ENCODE assay signal across 10 cellular contexts in the genomic region with DNA sequence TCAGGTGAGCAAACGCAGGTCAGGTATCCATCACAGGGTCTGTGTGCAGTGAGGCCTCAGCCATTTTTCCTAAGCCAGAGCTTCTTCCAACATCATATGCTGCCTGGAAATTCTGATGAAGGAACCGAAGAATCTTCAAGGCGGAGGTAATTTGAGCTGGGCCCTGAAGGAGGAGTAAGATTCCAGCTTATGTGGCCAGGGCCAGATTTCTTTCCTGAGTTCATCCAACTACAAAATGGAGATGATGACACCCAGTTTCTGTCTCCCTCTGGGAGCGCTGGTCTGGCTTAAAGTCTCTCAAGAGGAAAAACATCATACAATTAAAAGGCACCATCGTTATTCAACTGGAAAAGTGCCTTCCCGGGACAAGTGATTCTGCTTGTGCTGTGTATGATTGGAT. TPM values are rescaled to one million over a fixed set of nuclear protein-coding genes. Genes with fewer than 3 reads are reported as not detected.
DNase-seq lines count a peak whose midpoint lies in the region; ATAC-seq, FAIRE-seq and TF ChIP-seq lines count a peak whose summit lies in the region.
"Had no signal": no experiment of that assay in that cellular context is flagged by ENCODE, and none has a peak within 500 bp of the region (broad histone marks: within the 10 kb centered on the region; RNA-seq: fewer than 3 reads in every experiment).

No MANE protein-coding gene starts in this region.

- no peak overlapping the region for H3K9ac ChIP-seq in HepG2 (ENCODE audit: insufficient read depth, low read depth, low read length)

- intact Hi-C loops in HepG2 (cut with micrococcal nuclease; ENCODE audit: unreplicated experiment) (no loop called here), right lobe of liver (cut with DNase I) (no loop called here), left lung (cut with DNase I) (loop anchor here in 1 of 2 donors (5.0 kb wide), 1 partner anchor 100 kb away; no protein-coding TSS in a partner anchor), thyroid gland (cut with DNase I) (no loop called here)

- TF ChIP-seq POLR2A in HepG2 (IDR thresholded peaks at IDR 0.05; ENCODE audit: insufficient read depth in 1 of 2, low read depth in 2 of 2, low read length in 2 of 2) (no peak), right lobe of liver (IDR thresholded peaks at IDR 0.05) (no peak), thyroid gland (IDR thresholded peaks at IDR 0.05) (no peak)

- no peak for ATAC-seq in HepG2
- ATAC-seq in right lobe of liver, result no peak
- peak; percentile 43 for ATAC-seq in left lung
- no peak for ATAC-seq in GM19397 (IDR thresholded peaks at IDR 0.05; ENCODE audit: unreplicated experiment)
- ATAC-seq: T-helper 17 cell had no signal

- H3K36me3 ChIP-seq in HepG2 (replicated peaks in 1 of 2; ENCODE audit: control insufficient read depth in 1 of 2, insufficient read depth in 2 of 2, low read length in 2 of 2), result no peaks in the 10 kb centered on the region
- H3K36me3 ChIP-seq in right lobe of liver, result no peaks in the 10 kb centered on the region
- no peaks in the 10 kb centered on the region for H3K36me3 ChIP-seq in left lung
- no peaks in the 10 kb centered on the region for H3K36me3 ChIP-seq in thyroid gland

- no peak for FAIRE-seq in HepG2 (lab: Jason Lieb, UNC)

- H3K27ac ChIP-seq in HepG2 (ENCODE audit: extremely low read length, insufficient read depth, low read length) (no peak overlapping the region), right lobe of liver (no peak overlapping the region), left lung (no peak overlapping the region), thyroid gland (no peak overlapping the region)

- CTCF ChIA-PET in HepG2 (lab: Yijun Ruan, JAX; ENCODE audit: low intra/inter-chr PET ratio, low total read pairs), result no interaction called here

- H3K9me3 ChIP-seq in HepG2 (ENCODE audit: low read length) (no peaks in the 10 kb centered on the region), right lobe of liver (no peaks in the 10 kb centered on the region), left lung (no peaks in the 10 kb centered on the region), thyroid gland (no peaks in the 10 kb centered on the region)

- no peak for DNase-seq in HepG2 (ENCODE audit: low spot score)
- no peak for DNase-seq in right lobe of liver
- DNase-seq in astrocyte of the spinal cord (ENCODE audit: low read depth, low spot score), result peak; percentile 66
- DNase-seq in left lung, result no peak
- DNase-seq in DMS153 (lab: John Stamatoyannopoulos, UW), result no peak
- no peak for DNase-seq in activated gamma-delta T cell treated with Interleukin-2 at 50 U/mL for 16 hours
- DNase-seq in thyroid gland, result no peak
- DNase-seq: T-helper 17 cell had no signal

- POLR2A ChIA-PET in HepG2 (lab: Yijun Ruan, JAX), result interaction anchor here (0.9 to 5.4 kb wide), 4 partner anchors 11 to 62 kb away, joined by 3 to 48 read pairs (median 19); a partner anchor contains a TSS

- H3K4me1 ChIP-seq in HepG2 (ENCODE audit: insufficient read depth, low read length) (peaks cover 74% of the 10 kb centered on the region), right lobe of liver (peaks cover 0 to 18% (median 3%) of the 10 kb centered on the region in 4 donors), left lung (peaks cover 0 to 3% of the 10 kb centered on the region in 2 donors), thyroid gland (no peaks in the 10 kb centered on the region)

- no peaks in the 10 kb centered on the region for H4K20me1 ChIP-seq in HepG2 (ENCODE audit: insufficient read depth, low read length)

- no TSS peak for BruUV-seq in HepG2 (replicated peaks; lab: Mats Ljungman, UMichigan)

- H3K79me2 ChIP-seq in HepG2 (ENCODE audit: insufficient read depth, low read length), result no peaks in the 10 kb centered on the region

- TF ChIP-seq CTCF in HepG2 (CRISPR knock-in tag; IDR thresholded peaks at IDR 0.05) (no peak), right lobe of liver (IDR thresholded peaks at IDR 0.05) (no peak), astrocyte of the spinal cord (IDR thresholded peaks at IDR 0.05; ENCODE audit: low read depth, low read length) (peak; percentile 67), left lung (IDR thresholded peaks at IDR 0.05) (peak in 1 of 2 donors; percentile 11), thyroid gland (IDR thresholded peaks at IDR 0.05) (peak in 1 of 6 experiments; percentile 20)

- TF ChIP-seq RAD21 in HepG2 (CRISPR knock-in tag; IDR thresholded peaks at IDR 0.05), result no peak

- TF ChIP-seq EP300 in HepG2 (IDR thresholded peaks at IDR 0.05; ENCODE audit: low read depth in 2 of 2, low read length in 2 of 2) (no peak), HepG2 (CRISPR knock-in tag; IDR thresholded peaks at IDR 0.05; ENCODE audit: borderline replicate concordance) (no peak)

- H2AFZ ChIP-seq in HepG2 (ENCODE audit: low read length), result no peak overlapping the region

- 70% methylated on average over 6 of the region's 6 CpGs for WGBS in HepG2 (ENCODE audit: low lambda C conversion rate)
- 91% methylated on average over 5 of the region's 6 CpGs for WGBS in right lobe of liver (ENCODE audit: insufficient coverage, low coverage, low lambda C conversion rate, missing lambda C conversion rate)
- 65 to 71% methylated on average over 6 of the region's 6 CpGs for WGBS in thyroid gland, 2 donors

- H3K4me3 ChIP-seq in HepG2 (replicated peaks in 1 of 3; ENCODE audit: insufficient read depth in 1 of 3, low read depth in 2 of 3, low read length in 3 of 3) (no peak overlapping the region), right lobe of liver (no peak overlapping the region), astrocyte of the spinal cord (ENCODE audit: low read depth, low read length) (no peak overlapping the region), left lung (no peak overlapping the region), thyroid gland (replicated peaks in 1 of 3) (no peak overlapping the region)

- in situ Hi-C loops in HepG2 (cut with HindIII; ENCODE audit: extremely low pct_ligation_motif_present, low pct_unique_long_range_greater_than_20kb), result no loop called here
- in situ Hi-C loops in astrocyte of the spinal cord (cut with HindIII; ENCODE audit: low sequenced_read_pairs), result no loop called here

- no peak overlapping the region for H3K4me2 ChIP-seq in HepG2 (ENCODE audit: low read depth, low read length)

- H3K27me3 ChIP-seq in HepG2 (ENCODE audit: control insufficient read depth in 1 of 2, insufficient read depth in 2 of 2, low read length in 2 of 2) (no peaks in the 10 kb centered on the region), right lobe of liver (no peaks in the 10 kb centered on the region), left lung (no peaks in the 10 kb centered on the region), thyroid gland (no peaks in the 10 kb centered on the region)

RNA-seq across cellular contexts. Expression of a gene that starts 6.9 kb away (rescaled TPM):
- total RNA-seq in HepG2 (2016; rRNA removed; fragmentation: Illumina TruSeq; extraction: Trizol), result 16.5 and 18.6 TPM in 2 replicates
- total RNA-seq in HepG2 (2016; cell fraction: cytosol; rRNA removed; fragmentation: Illumina TruSeq; extraction: Trizol; ENCODE audit: low read depth), result 10.8 and 15.2 TPM in 2 replicates
- 15.1 and 16.2 TPM in 2 replicates for total RNA-seq in HepG2 (2016; cell fraction: insoluble cytoplasmic fraction; rRNA removed; fragmentation: Illumina TruSeq; extraction: Trizol)
- 25.3 and 29.5 TPM in 2 replicates for total RNA-seq in HepG2 (2016; cell fraction: membrane; rRNA removed; fragmentation: Illumina TruSeq; extraction: Trizol)
- 15.3 and 19.6 TPM in 2 replicates for total RNA-seq in HepG2 (2016; cell fraction: nucleus; rRNA removed; fragmentation: Illumina TruSeq; extraction: Trizol)
- 70.2 and 74.1 TPM in 2 replicates for polyA plus RNA-seq in HepG2 (2011; rRNA removed)
- polyA plus RNA-seq in HepG2 (2011; cell fraction: cytosol; rRNA removed), result 93.3 and 98.4 TPM in 2 replicates
- polyA plus RNA-seq in HepG2 (2011; cell fraction: nucleus; rRNA removed), result 35.2 and 44.3 TPM in 2 replicates
- 45.7 and 46.8 TPM in 2 replicates for polyA plus RNA-seq in HepG2 (2012)
- 48.1 and 71.4 TPM in 2 replicates for polyA plus RNA-seq in HepG2 (2016; cell fraction: cytosol; fragmentation: Illumina TruSeq; extraction: Trizol; ENCODE audit: low read depth)
- polyA plus RNA-seq in HepG2 (2016; cell fraction: insoluble cytoplasmic fraction; fragmentation: Illumina TruSeq; extraction: Trizol; ENCODE audit: low read depth), result 55.8 and 57.5 TPM in 2 replicates
- polyA plus RNA-seq in HepG2 (2016; cell fraction: membrane; fragmentation: Illumina TruSeq; extraction: Trizol; ENCODE audit: low read depth), result 67.6 and 91.3 TPM in 2 replicates
- 68.3 and 69.5 TPM in 2 replicates for polyA plus RNA-seq in HepG2 (2016; cell fraction: nucleus; fragmentation: Illumina TruSeq; extraction: Trizol; ENCODE audit: insufficient read depth, low read depth)
- polyA minus RNA-seq in HepG2 (2011; rRNA and poly(A)+ RNA removed; ENCODE audit: low replicate concordance), result 47.1 and 62.0 TPM in 2 replicates
- polyA minus RNA-seq in HepG2 (2011; cell fraction: cytosol; rRNA and poly(A)+ RNA removed), result 11.5 and 14.7 TPM in 2 replicates
- 7.6 and 12.7 TPM in 2 replicates for polyA minus RNA-seq in HepG2 (2011; cell fraction: nucleus; rRNA and poly(A)+ RNA removed)
- 10 to 100 TPM; 11.4 to 16.0 (median 12.8) TPM for total RNA-seq in right lobe of liver
- 10 to 100 TPM; 30.6 to 34.6 TPM for total RNA-seq in left lung
- total RNA-seq in thyroid gland, result 10 to 100 TPM; 16.2 to 53.3 (median 37.5) TPM

RNA-seq across cellular contexts. Expression of a gene that starts 20.9 kb away (rescaled TPM):
- total RNA-seq in HepG2 (2016; rRNA removed; fragmentation: Illumina TruSeq; extraction: Trizol), result not detected in 2 replicates
- total RNA-seq in HepG2 (2016; cell fraction: cytosol; rRNA removed; fragmentation: Illumina TruSeq; extraction: Trizol; ENCODE audit: low read depth), result not detected in 2 replicates
- not detected in 2 replicates for total RNA-seq in HepG2 (2016; cell fraction: insoluble cytoplasmic fraction; rRNA removed; fragmentation: Illumina TruSeq; extraction: Trizol)
- not detected in 2 replicates for total RNA-seq in HepG2 (2016; cell fraction: membrane; rRNA removed; fragmentation: Illumina TruSeq; extraction: Trizol)
- not detected in 2 replicates for total RNA-seq in HepG2 (2016; cell fraction: nucleus; rRNA removed; fragmentation: Illumina TruSeq; extraction: Trizol)
- not detected in 2 replicates for polyA plus RNA-seq in HepG2 (2011; rRNA removed)
- not detected in 2 replicates for polyA plus RNA-seq in HepG2 (2011; cell fraction: cytosol; rRNA removed)
- polyA plus RNA-seq in HepG2 (2011; cell fraction: nucleus; rRNA removed), result not detected in 2 replicates
- not detected in 2 replicates for polyA plus RNA-seq in HepG2 (2012)
- polyA plus RNA-seq in HepG2 (2016; cell fraction: cytosol; fragmentation: Illumina TruSeq; extraction: Trizol; ENCODE audit: low read depth), result not detected in 2 replicates
- polyA plus RNA-seq in HepG2 (2016; cell fraction: insoluble cytoplasmic fraction; fragmentation: Illumina TruSeq; extraction: Trizol; ENCODE audit: low read depth), result not detected in 2 replicates
- polyA plus RNA-seq in HepG2 (2016; cell fraction: membrane; fragmentation: Illumina TruSeq; extraction: Trizol; ENCODE audit: low read depth), result not detected in 2 replicates
- not detected in 2 replicates for polyA plus RNA-seq in HepG2 (2016; cell fraction: nucleus; fragmentation: Illumina TruSeq; extraction: Trizol; ENCODE audit: insufficient read depth, low read depth)
- polyA minus RNA-seq in HepG2 (2011; rRNA and poly(A)+ RNA removed; ENCODE audit: low replicate concordance), result not detected in 2 replicates
- not detected in 2 replicates for polyA minus RNA-seq in HepG2 (2011; cell fraction: cytosol; rRNA and poly(A)+ RNA removed)
- not detected in 2 replicates for polyA minus RNA-seq in HepG2 (2011; cell fraction: nucleus; rRNA and poly(A)+ RNA removed)
- not detected for total RNA-seq in right lobe of liver
- total RNA-seq in left lung, result not detected
- total RNA-seq in thyroid gland, result not detected
- total RNA-seq: lung microvascular endothelial cell, T-helper 17 cell had no signal
